ENCODE assay signal across 9 cellular contexts in genomic region chr6:106145741-106146227, GRCh38. TPM values are rescaled to one million over a fixed set of nuclear protein-coding genes. Genes with fewer than 3 reads are reported as not detected.
A peak's percentile ranks its signal among the peaks of the same experiment; 100 is the strongest.
DNase-seq lines count a peak whose midpoint lies in the region; ATAC-seq, FAIRE-seq and TF ChIP-seq lines count a peak whose summit lies in the region.
"Had no signal": no experiment of that assay in that cellular context is flagged by ENCODE, and none has a peak within 500 bp of the region (broad histone marks: within the 10 kb centered on the region; RNA-seq: fewer than 3 reads in every experiment).

No MANE protein-coding gene starts in this region.

- H3K4me3 ChIP-seq in GM12864 (ENCODE audit: low read depth, low read length) (no peak overlapping the region), testis (no peak overlapping the region)

- ATAC-seq in GM19455 (IDR thresholded peaks at IDR 0.05; ENCODE audit: unreplicated experiment) (peak; percentile 30), HG03175 (IDR thresholded peaks at IDR 0.05; ENCODE audit: unreplicated experiment) (peak; percentile 12), GM18861 (IDR thresholded peaks at IDR 0.05; ENCODE audit: unreplicated experiment) (no peak), HG03565 (IDR thresholded peaks at IDR 0.05; ENCODE audit: unreplicated experiment) (no peak)

- no peaks in the 10 kb centered on the region for H3K27me3 ChIP-seq in testis

- H3K27ac ChIP-seq in testis, result no peak overlapping the region

- no peak for FAIRE-seq in HTR-8/SVneo (lab: Jason Lieb, UNC)

- no peaks in the 10 kb centered on the region for H3K4me1 ChIP-seq in testis

- H3K9me3 ChIP-seq in testis, result no peaks in the 10 kb centered on the region

- H3K36me3 ChIP-seq in testis (ENCODE audit: low read depth, missing control alignments), result no peaks in the 10 kb centered on the region

- 60 to 61% methylated on average over 7 of the region's 7 CpGs for WGBS in testis, 2 donors

- intact Hi-C loops in testis (cut with DNase I; ENCODE audit: low total_unique reads), result no loop called here

- DNase-seq in GM12864 (ENCODE audit: low read depth) (peak; percentile 88), amniotic epithelial cell (ENCODE audit: low read depth) (peak; percentile 40), HTR-8/SVneo (ENCODE audit: insufficient read length, low spot score) (no peak), testis (no peak)
- DNase-seq: NCI-H524 had no signal

- no peak for TF ChIP-seq CTCF in GM12864 (IDR thresholded peaks at IDR 0.05; ENCODE audit: low read depth, low read length, missing control alignments)
- no peak for TF ChIP-seq CTCF in testis (IDR thresholded peaks at IDR 0.05)

- TF ChIP-seq POLR2A in testis (IDR thresholded peaks at IDR 0.05), result no peak

RNA-seq across cellular contexts. Expression of gene PRDM1, which starts 59.6 kb away (rescaled TPM):
- total RNA-seq in testis, result 1 to 10 TPM; 3.5 to 4.1 TPM
- polyA plus RNA-seq in testis (ENCODE audit: insufficient read depth, low read depth, low replicate concordance), result 3.3 TPM

Comparison
In these comparisons a context has a peak if more than half of its experiments do, and no peak if none do; other contexts are left out.
1. DNase-seq: peak in GM12864 (single experiment) and amniotic epithelial cell (single experiment); none in HTR-8/SVneo (single experiment) and testis (single experiment).
2. ATAC-seq: peak in GM19455 (single experiment) and HG03175 (single experiment); none in GM18861 (single experiment) and HG03565 (single experiment).